ENCODE assay signal across 24 cellular contexts in genomic region chr14:54829486-54830224, GRCh38.
DNase-seq lines count a peak whose midpoint lies in the region; ATAC-seq, FAIRE-seq and TF ChIP-seq lines count a peak whose summit lies in the region.
"Had no signal": no experiment of that assay in that cellular context is flagged by ENCODE, and none has a peak within 500 bp of the region (broad histone marks: within the 10 kb centered on the region; RNA-seq: fewer than 3 reads in every experiment).

No MANE protein-coding gene starts in this region.

- peaks cover under 1% of the 10 kb centered on the region for H3K9me3 Mint-ChIP-seq in Caco-2 (ENCODE audit: unreplicated experiment)

- CTCF ChIA-PET in Caco-2 (lab: Charles Lee): no interaction called here

- H3K27ac ChIP-seq in colonic mucosa: no peak overlapping the region
- H3K27ac ChIP-seq: A549; BLaER1 treated with 17β-estradiol and CSF1 and Interleukin-3, amounts not matched to agents 10 nM and 100 nM had no signal

- ATAC-seq in sciatic nerve: peak; percentile 74
- ATAC-seq: A549 had no signal

- BruUV-seq in Caco-2 (replicated peaks; lab: Mats Ljungman, UMichigan): no TSS peak

- H3K4me3 Mint-ChIP-seq in Caco-2 (ENCODE audit: unreplicated experiment): no peak overlapping the region
- H3K4me3 Mint-ChIP-seq: CD14-positive monocyte; CD4-positive, alpha-beta T cell; CD8-positive, alpha-beta memory T cell had no signal

- peak; percentile 82 for FAIRE-seq in HTR-8/SVneo (lab: Jason Lieb, UNC)
- FAIRE-seq: A549, GM12892, H1 had no signal

- no peak for TF ChIP-seq CTCF in colonic mucosa (IDR thresholded peaks at IDR 0.05)
- no peak for TF ChIP-seq CTCF in Caco-2 (IDR thresholded peaks at IDR 0.05; ENCODE audit: insufficient read depth in 1 of 2, low read depth in 1 of 2, low read length in 1 of 2, severe bottlenecking in 1 of 2, unreplicated experiment in 1 of 2)

- peaks cover 4% of the 10 kb centered on the region for H3K27me3 ChIP-seq in adipocyte (replicated peaks; ENCODE audit: control insufficient read depth, insufficient read depth, low read length)
- no peaks in the 10 kb centered on the region for H3K27me3 ChIP-seq in colonic mucosa
- H3K27me3 ChIP-seq in Caco-2 (replicated peaks; ENCODE audit: control insufficient read depth, insufficient read depth, low read length): no peaks in the 10 kb centered on the region
- H3K27me3 ChIP-seq: BE2C; BLaER1 treated with 17β-estradiol and CSF1 and Interleukin-3, amounts not matched to agents 10 nM and 100 nM had no signal

- H3K4me1 Mint-ChIP-seq in Caco-2 (ENCODE audit: low read depth, unreplicated experiment): no peaks in the 10 kb centered on the region
- H3K4me1 Mint-ChIP-seq: CD14-positive monocyte; CD8-positive, alpha-beta memory T cell had no signal

- H3K4me3 ChIP-seq in adipocyte (ENCODE audit: low read length) (no peak overlapping the region), colonic mucosa (no peak overlapping the region), Caco-2 (ENCODE audit: low read depth, low read length) (no peak overlapping the region)
- H3K4me3 ChIP-seq: A549; BLaER1 treated with 17β-estradiol and CSF1 and Interleukin-3, amounts not matched to agents 10 nM and 100 nM had no signal

- POLR2A ChIA-PET in Caco-2 (lab: Charles Lee): no interaction called here

- H3K27ac Mint-ChIP-seq in Caco-2 (ENCODE audit: unreplicated experiment): no peak overlapping the region
- H3K27ac Mint-ChIP-seq: CD14-positive monocyte; CD4-positive, alpha-beta T cell; CD8-positive, alpha-beta memory T cell had no signal

- H3K9me3 ChIP-seq in adipocyte (ENCODE audit: control insufficient read depth, low read length) (peaks cover 8% of the 10 kb centered on the region), colonic mucosa (no peaks in the 10 kb centered on the region), Caco-2 (peaks cover 3% of the 10 kb centered on the region)

- DNase-seq in HTR-8/SVneo (ENCODE audit: insufficient read length, low spot score) (no peak), adipocyte (ENCODE audit: low read depth) (peak; percentile 52), fibroblast of peridontal ligament (ENCODE audit: extremely low read depth) (peak; percentile 69), sciatic nerve (ENCODE audit: low spot score) (no peak), colonic mucosa (no peak), NCI-H2227 (lab: John Stamatoyannopoulos, UW; ENCODE audit: unreplicated experiment) (no peak), Caco-2 (no peak)
- DNase-seq: 8988T; ACHN; AML-193; BE2C; Calu3; CD4-positive, alpha-beta T cell; CD8-positive, alpha-beta memory T cell; DMS53; DMS79 treated with DMSO at 0.1 percent for 48 hours; GF-D8; H7; HCEC 1CT had no signal

- no peaks in the 10 kb centered on the region for H3K36me3 Mint-ChIP-seq in Caco-2 (ENCODE audit: insufficient read depth, unreplicated experiment)
- H3K36me3 Mint-ChIP-seq: CD14-positive monocyte had no signal

- intact Hi-C loops in sciatic nerve (cut with DNase I): no loop called here
- intact Hi-C loops in colonic mucosa (cut with DNase I): no loop called here
- intact Hi-C loops in Caco-2 (cut with micrococcal nuclease; ENCODE audit: unreplicated experiment): no loop called here

- H3K9ac ChIP-seq in adipocyte (ENCODE audit: low read length) (no peak overlapping the region), colonic mucosa (ENCODE audit: low read depth in 2 of 2, low read length in 2 of 2) (no peak overlapping the region)
- H3K9ac ChIP-seq: BLaER1 treated with 17β-estradiol and CSF1 and Interleukin-3, amounts not matched to agents 10 nM and 100 nM had no signal

- no peaks in the 10 kb centered on the region for H3K27me3 Mint-ChIP-seq in Caco-2 (ENCODE audit: insufficient read depth, unreplicated experiment)
- H3K27me3 Mint-ChIP-seq: CD4-positive, alpha-beta T cell had no signal

- H3K4me1 ChIP-seq in adipocyte (ENCODE audit: control insufficient read depth, insufficient read depth, low read length) (peaks cover 2% of the 10 kb centered on the region), colonic mucosa (no peaks in the 10 kb centered on the region), Caco-2 (no peaks in the 10 kb centered on the region)
- H3K4me1 ChIP-seq: A549; BE2C; BLaER1 treated with 17β-estradiol and CSF1 and Interleukin-3, amounts not matched to agents 10 nM and 100 nM had no signal

- H3K36me3 ChIP-seq in adipocyte (ENCODE audit: control insufficient read depth, insufficient read depth, low read length, severe bottlenecking): no peaks in the 10 kb centered on the region
- no peaks in the 10 kb centered on the region for H3K36me3 ChIP-seq in colonic mucosa
- no peaks in the 10 kb centered on the region for H3K36me3 ChIP-seq in Caco-2 (ENCODE audit: control insufficient read depth, insufficient read depth, low read length)
- H3K36me3 ChIP-seq: BE2C had no signal

Comparison
In these comparisons a context has a peak if more than half of its experiments do, and no peak if none do; other contexts are left out.
1. DNase-seq: peak in adipocyte (single experiment) and fibroblast of peridontal ligament (single experiment); none in HTR-8/SVneo (single experiment), sciatic nerve (single experiment), colonic mucosa (single experiment), NCI-H2227 (single experiment) and Caco-2 (0 of 2).